ENCODE assay signal across 7 cellular contexts in genomic region chr16:9090101-9090959, GRCh38. TPM values are rescaled to one million over a fixed set of nuclear protein-coding genes. Genes with fewer than 3 reads are reported as not detected.
DNase-seq lines count a peak whose midpoint lies in the region; ATAC-seq and TF ChIP-seq lines count a peak whose summit lies in the region.

No MANE protein-coding gene starts in this region.

- peaks cover 0 to 25% of the 10 kb centered on the region in 2 experiments; a peak in 2 of 3 replicates for H3K36me3 ChIP-seq in HEK293 (ENCODE audit: control insufficient read depth in 2 of 2, insufficient read depth in 1 of 2, low read length in 2 of 2)

- CTCF ChIA-PET in HEK293 (lab: Yijun Ruan, JAX), result interaction anchor here (0.6 to 1.2 kb wide), 2 partner anchors 41 to 186 kb away, joined by 4 read pairs; no protein-coding TSS in a partner anchor

- intact Hi-C loops in left colon (cut with DNase I, micrococcal nuclease), result no loop called here

- ATAC-seq in left colon (peak; percentile 13), HG03469 (IDR thresholded peaks at IDR 0.05; ENCODE audit: unreplicated experiment) (no peak), HG03175 (IDR thresholded peaks at IDR 0.05; ENCODE audit: unreplicated experiment) (no peak)

- TF ChIP-seq CTCF in HEK293 (tag by site-specific recombination; IDR thresholded peaks at IDR 0.05) (no peak), VCaP (conservative IDR thresholded peaks at IDR 0.05) (no peak)

- DNase-seq in central memory CD4-positive, alpha-beta T cell, result peak; percentile 21
- peak; percentile 52 to 64 for DNase-seq in left colon
- DNase-seq in stimulated activated CD4-positive, alpha-beta T cell treated with anti-CD3 and anti-CD28 coated beads, Interleukin-2, amount 100 ng/mL, for 48 hours, result peak; percentile 37

- H3K4me3 ChIP-seq in HEK293 (ENCODE audit: low read depth, low read length), result peak overlapping the region; percentile 65

- H3K27ac ChIP-seq in HEK293 (ENCODE audit: extremely low read depth, low read depth, low read length), result peak overlapping the region; percentile 47; the same call in 1 of the 2 replicates
- peak overlapping the region; percentile 56; the same call in 1 of the 2 replicates for H3K27ac ChIP-seq in VCaP

- POLR2A ChIA-PET in HEK293 (lab: Yijun Ruan, JAX), result interaction anchor here (0.6 to 3.2 kb wide), 20 partner anchors 10 to 415 kb away, joined by 3 to 76 read pairs (median 6); partner anchors contain the start of genes CARHSP1, PMM2 and TMEM186

- peaks cover 6% of the 10 kb centered on the region for H3K4me1 ChIP-seq in HEK293 (ENCODE audit: control insufficient read depth, insufficient read depth, low read length)

- no peaks in the 10 kb centered on the region for H3K9me3 ChIP-seq in HEK293 (ENCODE audit: control insufficient read depth, insufficient read depth, low read depth, low read length)

TF ChIP-seq in HEK293, 187 proteins besides CTCF, POLR2A, EP300 and RAD21:
- TF ChIP-seq HOXC10 (CRISPR knock-in tag; IDR thresholded peaks at IDR 0.05) (0 out of 2 replicates have a peak, but pooled peaks have one; percentile 42), ZNF777 (tag by site-specific recombination; IDR thresholded peaks at IDR 0.05; ENCODE audit: borderline replicate concordance) (0 out of 2 replicates have a peak, but pooled peaks have one; percentile 18), KLF8 (tag by site-specific recombination; IDR thresholded peaks at IDR 0.05) (no peak), ZNF362 (tag by site-specific recombination; IDR thresholded peaks at IDR 0.05) (peak; percentile 79; the same call in 1 of the 2 replicates)

RNA-seq across cellular contexts. Expression of gene HAPSTR1, which starts 1.1 kb away (rescaled TPM):
- 10 to 100 TPM; 46.4 to 58.9 TPM for total RNA-seq in left colon
